Comparison of ENCODE assay signal across 1 cellular context in genomic region chr16:14475370-14476139, GRCh38.
TF ChIP-seq lines count a peak whose summit lies in the region.

No MANE protein-coding gene starts in this region.

TF ChIP-seq in HepG2, 621 proteins besides CTCF, POLR2A, EP300 and RAD21 (continued from another document and continues in another):
- TF ChIP-seq NFE2L2 (IDR thresholded peaks at IDR 0.05; ENCODE audit: low read length) (no peak), MEF2D (CRISPR knock-in tag; IDR thresholded peaks at IDR 0.05) (no peak), TRAFD1 (CRISPR knock-in tag; IDR thresholded peaks at IDR 0.05; ENCODE audit: borderline replicate concordance) (no peak), ISL2 (CRISPR knock-in tag; IDR thresholded peaks at IDR 0.05) (no peak), CREM (IDR thresholded peaks at IDR 0.05) (peak; percentile 37; the same call in 1 of the 2 replicates), CREM (CRISPR knock-in tag; IDR thresholded peaks at IDR 0.05) (no peak), TERF1 (CRISPR knock-in tag; IDR thresholded peaks at IDR 0.05) (no peak), NFIC (IDR thresholded peaks at IDR 0.05; ENCODE audit: low read length) (no peak; the same call in 1 of the 2 replicates), ZNF670 (CRISPR knock-in tag; IDR thresholded peaks at IDR 0.05; ENCODE audit: borderline replicate concordance) (peak; percentile 60; the same call in 1 of the 2 replicates), ZNF615 (CRISPR knock-in tag; IDR thresholded peaks at IDR 0.05; ENCODE audit: borderline replicate concordance) (no peak), MEIS1 (CRISPR knock-in tag; IDR thresholded peaks at IDR 0.05; ENCODE audit: borderline replicate concordance) (no peak), ZNF143 (CRISPR knock-in tag; IDR thresholded peaks at IDR 0.05) (no peak), KLF12 (CRISPR knock-in tag; IDR thresholded peaks at IDR 0.05; ENCODE audit: borderline replicate concordance) (no peak), ZNF503 (CRISPR knock-in tag; IDR thresholded peaks at IDR 0.05) (no peak), ZIK1 (CRISPR knock-in tag; IDR thresholded peaks at IDR 0.05; ENCODE audit: borderline replicate concordance, low read depth) (no peak), RFX5 (IDR thresholded peaks at IDR 0.05; ENCODE audit: low read depth, low read length) (no peak), ZNF354B (CRISPR knock-in tag; IDR thresholded peaks at IDR 0.05) (0 out of 2 replicates have a peak, but pooled peaks have one; percentile 48), ZC3H13 (CRISPR knock-in tag; IDR thresholded peaks at IDR 0.05) (no peak), TBL1XR1 (IDR thresholded peaks at IDR 0.05; ENCODE audit: borderline replicate concordance, low read length, partially characterized antibody) (no peak), SRSF1 (optimal IDR thresholded peaks at IDR 0.05; ENCODE audit: low read depth, low read length) (no peak), PCBP2 (optimal IDR thresholded peaks at IDR 0.05; ENCODE audit: low read depth, low read length, poor library complexity, severe bottlenecking) (no peak), PRDM10 (CRISPR knock-in tag; IDR thresholded peaks at IDR 0.05; ENCODE audit: low read depth) (no peak), ZNF850 (CRISPR knock-in tag; conservative IDR thresholded peaks at IDR 0.05) (no peak; the same call in 1 of the 2 replicates), ZBTB10 (CRISPR knock-in tag; IDR thresholded peaks at IDR 0.05; ENCODE audit: borderline replicate concordance) (no peak), ZNF431 (CRISPR knock-in tag; IDR thresholded peaks at IDR 0.05; ENCODE audit: borderline replicate concordance, low read depth) (no peak), HNRNPLL (IDR thresholded peaks at IDR 0.05; ENCODE audit: low read depth, low read length, poor library complexity, severe bottlenecking) (no peak), ZNF576 (CRISPR knock-in tag; IDR thresholded peaks at IDR 0.05) (no peak), WIZ (CRISPR knock-in tag; IDR thresholded peaks at IDR 0.05) (no peak), MAFK (conservative IDR thresholded peaks at IDR 0.05 in 1 of 2, IDR thresholded peaks at IDR 0.05 in 1 of 2; ENCODE audit: low read length in 2 of 2) (no peak), RBM39 (IDR thresholded peaks at IDR 0.05; ENCODE audit: low read depth, low read length, poor library complexity, severe bottlenecking) (no peak), ZNF563 (CRISPR knock-in tag; IDR thresholded peaks at IDR 0.05) (no peak), ZNF530 (CRISPR knock-in tag; IDR thresholded peaks at IDR 0.05; ENCODE audit: low read depth) (no peak), PLRG1 (conservative IDR thresholded peaks at IDR 0.05) (no peak), ZKSCAN5 (CRISPR knock-in tag; IDR thresholded peaks at IDR 0.05) (no peak), ZNF616 (CRISPR knock-in tag; IDR thresholded peaks at IDR 0.05; ENCODE audit: low read depth) (no peak), ARID4A (CRISPR knock-in tag; IDR thresholded peaks at IDR 0.05; ENCODE audit: borderline replicate concordance) (peak; percentile 37; the same call in 1 of the 2 replicates), IRF2 (CRISPR knock-in tag; IDR thresholded peaks at IDR 0.05) (peak; percentile 83), MXD4 (CRISPR knock-in tag; IDR thresholded peaks at IDR 0.05) (peak; percentile 30; the same call in 1 of the 2 replicates), IRF1 (CRISPR knock-in tag; IDR thresholded peaks at IDR 0.05; ENCODE audit: low read depth) (no peak), HMG20B (CRISPR knock-in tag; conservative IDR thresholded peaks at IDR 0.05) (0 out of 2 replicates have a peak, but pooled peaks have one; percentile 34), ZNF816 (CRISPR knock-in tag; IDR thresholded peaks at IDR 0.05; ENCODE audit: borderline replicate concordance) (peak; percentile 83), FOXO1 (CRISPR knock-in tag; IDR thresholded peaks at IDR 0.05) (peak; percentile 47; the same call in 1 of the 2 replicates), KDM4B (CRISPR knock-in tag; IDR thresholded peaks at IDR 0.05) (no peak), PRMT3 (CRISPR knock-in tag; IDR thresholded peaks at IDR 0.05; ENCODE audit: borderline replicate concordance, low read depth) (no peak), ZNF574 (CRISPR knock-in tag; IDR thresholded peaks at IDR 0.05) (peak; percentile 81)
